In the genomic region with DNA sequence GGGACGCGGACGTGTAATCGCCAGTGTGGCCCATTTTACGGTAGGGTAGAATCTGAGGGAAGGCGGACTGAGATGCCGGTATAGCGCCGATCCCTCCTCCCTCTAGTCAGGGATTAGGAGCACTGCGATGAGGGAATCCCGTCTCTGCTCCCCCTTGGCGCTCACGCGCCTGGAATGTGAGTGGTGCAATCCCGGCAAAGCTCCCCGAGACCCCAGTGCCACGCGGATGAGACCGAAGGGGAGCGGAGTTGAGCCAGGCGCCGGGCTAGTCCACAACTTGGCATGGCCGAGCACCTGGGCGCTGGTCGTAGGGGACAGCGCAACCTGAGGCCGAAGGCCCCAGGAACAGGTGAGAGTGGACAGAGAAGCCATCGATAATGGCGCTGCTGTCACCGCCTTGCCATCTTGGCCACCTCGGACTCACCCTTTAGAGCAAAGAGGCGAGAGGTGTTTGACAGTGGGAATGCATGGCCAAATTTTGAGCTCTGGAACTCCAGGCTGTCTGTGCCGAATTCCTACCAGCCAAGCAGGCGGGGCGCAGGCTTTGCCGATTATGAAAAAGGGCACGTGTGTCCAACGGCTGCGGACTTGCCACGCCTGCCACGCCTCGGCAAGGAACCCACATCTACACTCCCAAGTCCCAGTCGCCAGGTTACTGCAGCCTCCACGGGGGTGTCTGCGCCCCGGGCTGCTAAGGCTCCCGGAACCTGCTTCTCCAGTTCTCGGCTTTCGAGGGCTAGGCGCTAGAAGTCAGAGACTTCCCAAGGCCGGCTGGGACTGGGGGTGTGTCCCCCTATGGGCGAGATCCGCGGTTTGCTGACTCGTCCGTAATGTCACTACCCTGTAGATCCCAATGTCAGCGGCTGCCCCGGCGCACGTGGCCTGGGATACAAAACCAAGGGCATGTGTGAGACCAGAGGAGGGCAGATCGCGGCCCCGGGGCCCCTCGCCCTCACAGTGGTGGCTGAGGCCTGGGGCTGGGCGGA, we compare ENCODE assay signal across 8 cellular contexts. TPM values are rescaled to one million over a fixed set of nuclear protein-coding genes. Genes with fewer than 3 reads are reported as not detected.
A peak's percentile ranks its signal among the peaks of the same experiment; 100 is the strongest.
DNase-seq lines count a peak whose midpoint lies in the region; ATAC-seq and TF ChIP-seq lines count a peak whose summit lies in the region.

No MANE protein-coding gene starts in this region.

- H3K23ac ChIP-seq in neuronal stem cell (ENCODE audit: low read depth, low read length, poor library complexity) = peak overlapping the region; percentile 25

- POLR2A ChIA-PET in PC-3 (lab: Charles Lee; ENCODE audit: unreplicated experiment) = no interaction called here

- H3K27ac Mint-ChIP-seq in Calu3 (ENCODE audit: unreplicated experiment) = no peak overlapping the region

- CTCF ChIA-PET in Calu3 (lab: Charles Lee) = no interaction called here
- CTCF ChIA-PET in PC-3 (lab: Charles Lee) = no interaction called here

- H2AK5ac ChIP-seq in neuronal stem cell (ENCODE audit: low read depth, low read length) = peak overlapping the region; percentile 32

- no peaks in the 10 kb centered on the region for H3F3A ChIP-seq in PC-3 (ENCODE audit: low read length, unreplicated experiment)

- H3K4me3 ChIP-seq in PC-3 (ENCODE audit: low read length) = peak overlapping the region; percentile 69
- peak overlapping the region; percentile 21 for H3K4me3 ChIP-seq in fibroblast of pulmonary artery (replicated peaks; ENCODE audit: low read depth, low read length)
- H3K4me3 ChIP-seq in neuronal stem cell (ENCODE audit: low read length in 2 of 2) = peak overlapping the region in 1 of 2 donors; percentile 49

- BruUV-seq in Calu3 (replicated peaks; lab: Mats Ljungman, UMichigan) (no TSS peak), PC-3 (replicated peaks; lab: Mats Ljungman, UMichigan) (no TSS peak)

- no peak overlapping the region for H3K4ac ChIP-seq in neuronal stem cell (ENCODE audit: low read length)

- WGBS in neuronal stem cell (ENCODE audit: extremely low coverage in 2 of 2, insufficient read length in 2 of 2, insufficient replicate concordance in 1 of 2), 2 donors = no CpG with 5 or more reads among the region's 65 CpGs

- H3K9me2 ChIP-seq in PC-3 (replicated peaks; ENCODE audit: low read length) = no peaks in the 10 kb centered on the region

- H3K18ac ChIP-seq in neuronal stem cell (ENCODE audit: low read length) = peak overlapping the region; percentile 42

- peak overlapping the region; percentile 99 for H3K4me2 ChIP-seq in PC-3 (ENCODE audit: low read length)
- H3K4me2 ChIP-seq in neuronal stem cell (ENCODE audit: insufficient read depth, low read length, poor library complexity, severe bottlenecking) = peak overlapping the region; percentile 49

- no peaks in the 10 kb centered on the region for H3K36me3 ChIP-seq in PC-3 (ENCODE audit: low read depth, low read length)
- H3K36me3 ChIP-seq in neuronal stem cell (replicated peaks in 1 of 2; ENCODE audit: control insufficient read depth in 2 of 2, insufficient read depth in 2 of 2, low read length in 2 of 2) = no peaks in the 10 kb centered on the region

- H3K79me1 ChIP-seq in neuronal stem cell (ENCODE audit: low read depth, low read length) = no peaks in the 10 kb centered on the region

- no peak overlapping the region for H4K8ac ChIP-seq in neuronal stem cell (ENCODE audit: low read depth, low read length)

- H3K14ac ChIP-seq in neuronal stem cell (ENCODE audit: low read length) = peak overlapping the region; percentile 82

- peak overlapping the region; percentile 69 for H3K9ac ChIP-seq in PC-3 (ENCODE audit: low read length)
- H3K9ac ChIP-seq in neuronal stem cell (ENCODE audit: low read depth, low read length, poor library complexity) = no peak overlapping the region

- no peaks in the 10 kb centered on the region for H3K27me3 Mint-ChIP-seq in Calu3 (ENCODE audit: unreplicated experiment)

- H3K36me3 Mint-ChIP-seq in Calu3 (ENCODE audit: insufficient read depth, unreplicated experiment) = peaks cover 14% of the 10 kb centered on the region

- H2BK5ac ChIP-seq in neuronal stem cell (ENCODE audit: low read length) = no peak overlapping the region

- H2BK120ac ChIP-seq in neuronal stem cell (ENCODE audit: low read depth, low read length) = no peak overlapping the region

- H3K27ac ChIP-seq in PC-3 (ENCODE audit: low read length) (peak overlapping the region; percentile 68), neuronal stem cell (replicated peaks; ENCODE audit: low read length) (no peak overlapping the region)

- H3K9me3 ChIP-seq in PC-3 (ENCODE audit: low read length) (no peaks in the 10 kb centered on the region), neuronal stem cell (replicated peaks in 1 of 2; ENCODE audit: control insufficient read depth in 2 of 2, insufficient read depth in 1 of 2, low read depth in 1 of 2, low read length in 2 of 2) (peaks cover 0 to 6% of the 10 kb centered on the region in 2 donors)

- H3K4me1 Mint-ChIP-seq in Calu3 (ENCODE audit: low read depth, unreplicated experiment) = peaks cover 8% of the 10 kb centered on the region

- H4K91ac ChIP-seq in neuronal stem cell (ENCODE audit: low read depth, low read length, poor library complexity) = no peak overlapping the region

- no peaks in the 10 kb centered on the region for H3K79me2 ChIP-seq in PC-3 (ENCODE audit: low read length)

- H3K4me1 ChIP-seq in PC-3 (ENCODE audit: insufficient read depth, low read length) = peaks cover 43% of the 10 kb centered on the region
- peaks cover 4 to 20% of the 10 kb centered on the region in 2 donors for H3K4me1 ChIP-seq in neuronal stem cell (ENCODE audit: control insufficient read depth in 2 of 2, insufficient read depth in 1 of 2, low read depth in 1 of 2, low read length in 2 of 2)

- intact Hi-C loops in Calu3 (cut with micrococcal nuclease; ENCODE audit: unreplicated experiment) = no loop called here
- intact Hi-C loops in PC-3 (cut with micrococcal nuclease) = loop anchor here (2.0 to 5.0 kb wide), 2 partner anchors 94 to 149 kb away; no protein-coding TSS in a partner anchor

- DNase-seq in Calu3 = peak; percentile 43
- DNase-seq in PC-3 = peak; percentile 91
- no peak for DNase-seq in fibroblast of pulmonary artery (ENCODE audit: low read depth)
- DNase-seq in neuronal stem cell (ENCODE audit: low spot score) = peak; percentile 30
- DNase-seq in NCI-H2196 (lab: John Stamatoyannopoulos, UW; ENCODE audit: unreplicated experiment) = no peak
- DNase-seq in effector CD8-positive, alpha-beta T cell (lab: John Stamatoyannopoulos, UW) = no peak
- no peak for DNase-seq in activated naive CD4-positive, alpha-beta T cell treated with anti-CD3 and anti-CD28 coated beads, Interleukin-2, amount 50 U/mL, for 16 hours

- H2BK15ac ChIP-seq in neuronal stem cell (ENCODE audit: low read length) = no peak overlapping the region

- peaks cover 3% of the 10 kb centered on the region for H3K9me3 Mint-ChIP-seq in Calu3 (ENCODE audit: low read depth, unreplicated experiment)

- ATAC-seq in PC-3 = peak; percentile 36
- ATAC-seq in GM21717 (IDR thresholded peaks at IDR 0.05; ENCODE audit: unreplicated experiment) = no peak

- H4K20me1 ChIP-seq in PC-3 (ENCODE audit: low read length) = no peaks in the 10 kb centered on the region

- H3K27me3 ChIP-seq in PC-3 (ENCODE audit: low read length) (peaks cover 16% of the 10 kb centered on the region), neuronal stem cell (ENCODE audit: control insufficient read depth in 3 of 3, insufficient read depth in 3 of 3, low read depth in 1 of 3, low read length in 3 of 3) (peaks cover 26 to 78% (median 63%) of the 10 kb centered on the region in 3 experiments)

- H2AFZ ChIP-seq in PC-3 (ENCODE audit: low read length) (peak overlapping the region; percentile 88), neuronal stem cell (ENCODE audit: low read length) (peak overlapping the region; percentile 40)

- no peak overlapping the region for H2BK12ac ChIP-seq in neuronal stem cell (ENCODE audit: low read length)

- TF ChIP-seq CTCF in Calu3 (IDR thresholded peaks at IDR 0.05; ENCODE audit: unreplicated experiment) = no peak
- 0 out of 2 replicates have a peak, but pooled peaks have one; percentile 9 for TF ChIP-seq CTCF in PC-3 (conservative IDR thresholded peaks at IDR 0.05; ENCODE audit: low read depth, low read length)
- no peak for TF ChIP-seq CTCF in fibroblast of pulmonary artery (IDR thresholded peaks at IDR 0.05; ENCODE audit: low read length, missing control alignments)

- peak overlapping the region; percentile 55 for H3K4me3 Mint-ChIP-seq in Calu3 (ENCODE audit: low read depth, unreplicated experiment)

RNA-seq across cellular contexts. Expression of gene NPR3, which starts 2.6 kb away (rescaled TPM):
- total RNA-seq in Calu3 (2022) (0.15 and 0.19 TPM in 2 replicates), PC-3 (2014; rRNA removed) (3.9 and 5.8 TPM in 2 replicates)
- polyA plus RNA-seq in neuronal stem cell (2013, experiment 1 of 2) = 0.07 TPM
- polyA plus RNA-seq in neuronal stem cell (2013, experiment 2 of 2) = 0.04 TPM

Comparison
In these comparisons a context has a peak if more than half of its experiments do, and no peak if none do; other contexts are left out.
1. DNase-seq: peak in Calu3 (single experiment), PC-3 (single experiment) and neuronal stem cell (single experiment); none in fibroblast of pulmonary artery (single experiment), NCI-H2196 (single experiment), effector CD8-positive, alpha-beta T cell (single experiment) and activated naive CD4-positive, alpha-beta T cell treated with anti-CD3 and anti-CD28 coated beads, Interleukin-2, amount 50 U/mL, for 16 hours (single experiment).